In the genomic region with DNA sequence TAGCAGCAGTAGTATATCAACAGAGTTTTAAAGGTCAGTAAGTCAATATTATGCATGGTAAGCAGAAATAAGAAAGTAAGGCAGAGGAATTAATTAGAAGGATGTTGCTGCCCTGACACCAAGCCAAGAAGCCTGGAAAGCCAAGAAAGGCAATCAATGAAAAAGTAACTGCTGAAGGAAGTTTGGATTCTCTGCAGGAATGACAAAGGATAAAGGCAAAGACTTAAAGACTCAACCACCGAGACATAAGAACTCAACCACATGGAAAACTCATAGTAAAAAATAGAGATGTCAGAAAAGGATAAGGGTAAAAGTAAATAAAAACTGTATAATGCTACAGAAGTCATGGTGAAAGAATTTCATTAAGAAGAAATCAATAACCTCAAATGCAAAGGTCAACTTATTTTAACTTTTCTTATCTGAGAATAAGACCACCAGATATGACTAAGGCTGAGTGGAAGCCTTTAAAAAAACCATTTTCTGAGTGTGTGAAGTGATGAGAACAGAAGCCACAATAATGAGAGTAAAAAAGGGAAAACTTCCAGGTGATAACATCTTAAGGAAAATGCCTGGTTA, we compare ENCODE assay signal across 24 cellular contexts. TPM values are rescaled to one million over a fixed set of nuclear protein-coding genes. Genes with fewer than 3 reads are reported as not detected.
A peak's percentile ranks its signal among the peaks of the same experiment; 100 is the strongest.
DNase-seq lines count a peak whose midpoint lies in the region; ATAC-seq, FAIRE-seq and TF ChIP-seq lines count a peak whose summit lies in the region.
"Had no signal": no experiment of that assay in that cellular context is flagged by ENCODE, and none has a peak within 500 bp of the region (broad histone marks: within the 10 kb centered on the region; RNA-seq: fewer than 3 reads in every experiment).

No MANE protein-coding gene starts in this region.

- H3K4me1 ChIP-seq in PC-3 (ENCODE audit: insufficient read depth, low read length) = peaks cover 10% of the 10 kb centered on the region
- H3K4me1 ChIP-seq: neural progenitor cell, psoas muscle had no signal

- no peak overlapping the region for H3K27ac Mint-ChIP-seq in activated T-helper 1 cell treated with anti-CD3 and anti-CD28 coated beads, Interleukin-12 subunit alpha, Interleukin-12 subunit beta, Interleukin-2, Interleukin-4 antibody, amounts not matched to agents 30 ng/mL and 10 ng/mL and 1 ng/mL, durations not matched to agents 14 hours and 24 hours and 36 hours
- H3K27ac Mint-ChIP-seq: activated CD4-positive, alpha-beta T cell treated with anti-CD3 and anti-CD28 coated beads, Interleukin-2, amount 10 ng/mL, durations not matched to agents 7 days and 5 days; neural progenitor cell; stimulated activated naive CD8-positive, alpha-beta T cell treated with anti-CD3 and anti-CD28 coated beads, Interleukin-15, Interleukin-2, amounts not matched to agents 100 ng/mL and 50 ng/mL, for 24 hours; T-cell had no signal

- H3K27ac ChIP-seq in PC-3 (ENCODE audit: low read length) = peak overlapping the region; percentile 43
- no peak overlapping the region for H3K27ac ChIP-seq in brain microvascular endothelial cell
- H3K27ac ChIP-seq: neural progenitor cell, psoas muscle, tibial nerve had no signal

- POLR2A ChIA-PET in PC-3 (lab: Charles Lee; ENCODE audit: unreplicated experiment) = no interaction called here

- H3K9me3 ChIP-seq in PC-3 (ENCODE audit: low read length) = no peaks in the 10 kb centered on the region
- H3K9me3 ChIP-seq: psoas muscle had no signal

- H3K9ac ChIP-seq in PC-3 (ENCODE audit: low read length) = no peak overlapping the region
- H3K9ac ChIP-seq: neural progenitor cell had no signal

- no peak for TF ChIP-seq CTCF in PC-3 (conservative IDR thresholded peaks at IDR 0.05; ENCODE audit: low read depth, low read length)
- TF ChIP-seq CTCF in brain microvascular endothelial cell (IDR thresholded peaks at IDR 0.05; ENCODE audit: low read depth, low read length, missing control alignments) = no peak

- no peak overlapping the region for H3K4me3 Mint-ChIP-seq in activated T-helper 1 cell treated with anti-CD3 and anti-CD28 coated beads, Interleukin-12 subunit alpha, Interleukin-12 subunit beta, Interleukin-2, Interleukin-4 antibody, amounts not matched to agents 30 ng/mL and 10 ng/mL and 1 ng/mL, durations not matched to agents 14 hours and 24 hours and 36 hours
- H3K4me3 Mint-ChIP-seq: activated CD4-positive, alpha-beta T cell treated with anti-CD3 and anti-CD28 coated beads, Interleukin-2, amount 10 ng/mL, durations not matched to agents 7 days and 5 days; CD4-positive, alpha-beta memory T cell; central memory CD8-positive, alpha-beta T cell; neural progenitor cell; stimulated activated naive CD8-positive, alpha-beta T cell treated with anti-CD3 and anti-CD28 coated beads, Interleukin-15, Interleukin-2, amounts not matched to agents 100 ng/mL and 50 ng/mL, for 24 hours; T-cell had no signal

- intact Hi-C loops in PC-3 (cut with micrococcal nuclease) = no loop called here
- intact Hi-C loops in activated T-helper 1 cell treated with anti-CD3 and anti-CD28 coated beads, Interleukin-12 subunit alpha, Interleukin-12 subunit beta, Interleukin-2, Interleukin-4 antibody, amounts not matched to agents 30 ng/mL and 10 ng/mL and 1 ng/mL, durations not matched to agents 14 hours and 24 hours and 36 hours (cut with micrococcal nuclease) = no loop called here

- peaks cover 6% of the 10 kb centered on the region for H3F3A ChIP-seq in PC-3 (ENCODE audit: low read length, unreplicated experiment)

- H3K36me3 ChIP-seq in PC-3 (ENCODE audit: low read depth, low read length) = peaks cover 2% of the 10 kb centered on the region; the same call in 1 of the 2 replicates
- no peaks in the 10 kb centered on the region for H3K36me3 ChIP-seq in brain microvascular endothelial cell (replicated peaks)

- peak; percentile 87 for ATAC-seq in PC-3
- ATAC-seq in HG03439 (IDR thresholded peaks at IDR 0.05; ENCODE audit: unreplicated experiment) = no peak
- ATAC-seq: psoas muscle, T-cell had no signal

- CTCF ChIA-PET in PC-3 (lab: Charles Lee) = no interaction called here

- H3K4me3 ChIP-seq in PC-3 (ENCODE audit: low read length) (no peak overlapping the region), brain microvascular endothelial cell (ENCODE audit: low read depth, low read length) (no peak overlapping the region)
- H3K4me3 ChIP-seq: neural progenitor cell, psoas muscle, tibial nerve had no signal

- no peak overlapping the region for H3K4me2 ChIP-seq in PC-3 (ENCODE audit: low read length)
- H3K4me2 ChIP-seq: neural progenitor cell had no signal

- DNase-seq in H4 (ENCODE audit: low spot score) (peak; percentile 5), PC-3 (peak; percentile 67), brain microvascular endothelial cell (peak; percentile 28), mucosa of gallbladder (ENCODE audit: low spot score) (peak; percentile 17), AG08395 (ENCODE audit: low spot score) (no peak), HTR-8/SVneo (ENCODE audit: insufficient read length, low spot score) (no peak)
- no peak for DNase-seq in activated T-helper 1 cell treated with anti-CD3 and anti-CD28 coated beads, Interleukin-12 subunit alpha, Interleukin-12 subunit beta, Interleukin-2, Interleukin-4 antibody, amounts not matched to agents 30 ng/mL and 10 ng/mL and 1 ng/mL, durations not matched to agents 14 hours and 24 hours and 36 hours (ENCODE audit: low spot score)
- DNase-seq: activated CD4-positive, alpha-beta T cell treated with anti-CD3 and anti-CD28 coated beads, Interleukin-2, amount 10 ng/mL, durations not matched to agents 7 days and 5 days; activated CD8-positive, alpha-beta memory T cell treated with anti-CD3 and anti-CD28 coated beads, Interleukin-2, amount 50 U/mL, for 4 hours; activated effector memory CD4-positive, alpha-beta T cell treated with anti-CD3 and anti-CD28 coated beads, Interleukin-2, amount 50 U/mL, for 16 hours; CD4-positive, alpha-beta memory T cell; NCI-H146; NCI-H2171 treated with DMSO at 0.1 percent for 48 hours; NCI-H748 treated with DMSO at 0.1 percent for 48 hours; psoas muscle; SHP77; small intestine; T-cell had no signal

- no peaks in the 10 kb centered on the region for H3K79me2 ChIP-seq in PC-3 (ENCODE audit: low read length)

- no peaks in the 10 kb centered on the region for H3K9me2 ChIP-seq in PC-3 (replicated peaks; ENCODE audit: low read length)

- in situ Hi-C loops in brain microvascular endothelial cell (cut with HindIII; ENCODE audit: low pct_ligation_motif_present, low sequenced_read_pairs) = no loop called here

- H3K4me1 Mint-ChIP-seq in activated T-helper 1 cell treated with anti-CD3 and anti-CD28 coated beads, Interleukin-12 subunit alpha, Interleukin-12 subunit beta, Interleukin-2, Interleukin-4 antibody, amounts not matched to agents 30 ng/mL and 10 ng/mL and 1 ng/mL, durations not matched to agents 14 hours and 24 hours and 36 hours (ENCODE audit: low read depth) = no peaks in the 10 kb centered on the region
- H3K4me1 Mint-ChIP-seq: activated CD4-positive, alpha-beta T cell treated with anti-CD3 and anti-CD28 coated beads, Interleukin-2, amount 10 ng/mL, durations not matched to agents 7 days and 5 days; CD4-positive, alpha-beta memory T cell; central memory CD8-positive, alpha-beta T cell; neural progenitor cell; T-cell had no signal

- H4K20me1 ChIP-seq in PC-3 (ENCODE audit: low read length) = no peaks in the 10 kb centered on the region

- no peaks in the 10 kb centered on the region for H3K27me3 ChIP-seq in PC-3 (ENCODE audit: low read length)
- no peaks in the 10 kb centered on the region for H3K27me3 ChIP-seq in brain microvascular endothelial cell (replicated peaks)
- H3K27me3 ChIP-seq: neural progenitor cell, tibial nerve had no signal

- FAIRE-seq in HTR-8/SVneo (lab: Jason Lieb, UNC) = no peak
- FAIRE-seq: H54 had no signal

- no peak overlapping the region for H2AFZ ChIP-seq in PC-3 (ENCODE audit: low read length)
- H2AFZ ChIP-seq: neural progenitor cell had no signal

- no TSS peak for BruUV-seq in PC-3 (replicated peaks; lab: Mats Ljungman, UMichigan)

- H3K27me3 Mint-ChIP-seq in activated T-helper 1 cell treated with anti-CD3 and anti-CD28 coated beads, Interleukin-12 subunit alpha, Interleukin-12 subunit beta, Interleukin-2, Interleukin-4 antibody, amounts not matched to agents 30 ng/mL and 10 ng/mL and 1 ng/mL, durations not matched to agents 14 hours and 24 hours and 36 hours (ENCODE audit: insufficient read depth) = no peaks in the 10 kb centered on the region
- H3K27me3 Mint-ChIP-seq: activated CD4-positive, alpha-beta T cell treated with anti-CD3 and anti-CD28 coated beads, Interleukin-2, amount 10 ng/mL, durations not matched to agents 7 days and 5 days; CD4-positive, alpha-beta memory T cell; central memory CD8-positive, alpha-beta T cell; stimulated activated naive CD8-positive, alpha-beta T cell treated with anti-CD3 and anti-CD28 coated beads, Interleukin-15, Interleukin-2, amounts not matched to agents 100 ng/mL and 50 ng/mL, for 24 hours; T-cell had no signal

- H3K36me3 Mint-ChIP-seq in activated T-helper 1 cell treated with anti-CD3 and anti-CD28 coated beads, Interleukin-12 subunit alpha, Interleukin-12 subunit beta, Interleukin-2, Interleukin-4 antibody, amounts not matched to agents 30 ng/mL and 10 ng/mL and 1 ng/mL, durations not matched to agents 14 hours and 24 hours and 36 hours (ENCODE audit: low read depth) = peaks cover 34% of the 10 kb centered on the region

- H3K9me3 Mint-ChIP-seq in activated T-helper 1 cell treated with anti-CD3 and anti-CD28 coated beads, Interleukin-12 subunit alpha, Interleukin-12 subunit beta, Interleukin-2, Interleukin-4 antibody, amounts not matched to agents 30 ng/mL and 10 ng/mL and 1 ng/mL, durations not matched to agents 14 hours and 24 hours and 36 hours = peaks cover 5% of the 10 kb centered on the region
- H3K9me3 Mint-ChIP-seq: activated CD4-positive, alpha-beta T cell treated with anti-CD3 and anti-CD28 coated beads, Interleukin-2, amount 10 ng/mL, durations not matched to agents 7 days and 5 days had no signal

RNA-seq across cellular contexts. Expression of a gene that starts 55.2 kb away (rescaled TPM):
- 3.5 and 4.5 TPM in 2 replicates for total RNA-seq in H4 (2014; rRNA removed; shearing (Covaris generic))
- total RNA-seq in PC-3 (2014; rRNA removed) = 3.6 and 4.3 TPM in 2 replicates
- total RNA-seq in mucosa of gallbladder = 13.8 TPM
- 9.1 and 11.6 TPM in 2 replicates for total RNA-seq in activated T-helper 1 cell treated with anti-CD3 and anti-CD28 coated beads, Interleukin-12 subunit alpha, Interleukin-12 subunit beta, Interleukin-2, Interleukin-4 antibody, amounts not matched to agents 30 ng/mL and 10 ng/mL and 1 ng/mL, durations not matched to agents 14 hours and 24 hours and 36 hours

Comparison
In these comparisons a context has a peak if more than half of its experiments do, and no peak if none do; other contexts are left out.
1. DNase-seq: peak in H4 (single experiment), PC-3 (single experiment), brain microvascular endothelial cell (single experiment) and mucosa of gallbladder (single experiment); none in activated T-helper 1 cell treated with anti-CD3 and anti-CD28 coated beads, Interleukin-12 subunit alpha, Interleukin-12 subunit beta, Interleukin-2, Interleukin-4 antibody, amounts not matched to agents 30 ng/mL and 10 ng/mL and 1 ng/mL, durations not matched to agents 14 hours and 24 hours and 36 hours (single experiment), AG08395 (single experiment) and HTR-8/SVneo (single experiment).